15 cellular contexts compared by ENCODE assay signal in the genomic region with DNA sequence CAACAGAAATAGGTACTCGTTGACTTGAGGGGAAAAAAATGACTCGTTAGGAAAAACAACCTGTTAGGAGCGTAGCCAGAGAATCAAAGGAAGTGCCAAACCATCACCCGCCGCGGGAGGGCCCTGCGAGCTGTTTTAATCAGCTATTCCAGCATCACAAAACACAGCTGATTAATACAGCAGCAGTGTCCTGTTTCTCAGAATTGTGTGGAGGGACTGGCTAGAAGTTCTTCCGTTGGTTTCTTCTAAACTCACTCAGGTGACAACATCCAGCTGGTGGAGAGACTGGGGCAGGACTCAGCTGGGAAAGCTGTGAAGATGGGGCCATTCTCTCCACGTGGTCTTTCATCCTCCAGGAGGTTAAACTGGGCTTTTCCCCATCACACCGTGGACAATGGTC. TPM values are rescaled to one million over a fixed set of nuclear protein-coding genes. Genes with fewer than 3 reads are reported as not detected.
DNase-seq lines count a peak whose midpoint lies in the region; ATAC-seq, FAIRE-seq and TF ChIP-seq lines count a peak whose summit lies in the region.
"Had no signal": no experiment of that assay in that cellular context is flagged by ENCODE, and none has a peak within 500 bp of the region (broad histone marks: within the 10 kb centered on the region; RNA-seq: fewer than 3 reads in every experiment).

No MANE protein-coding gene starts in this region.

- H3K79me2 ChIP-seq in endothelial cell of umbilical vein (ENCODE audit: control insufficient read depth, insufficient read depth, low read length) = no peaks in the 10 kb centered on the region

- H3K9me3 ChIP-seq in endothelial cell of umbilical vein (replicated peaks; ENCODE audit: control insufficient read depth, insufficient read depth, low read length) = no peaks in the 10 kb centered on the region
- H3K9me3 ChIP-seq in esophagus muscularis mucosa = no peaks in the 10 kb centered on the region
- H3K9me3 ChIP-seq: upper lobe of left lung had no signal

- DNase-seq in COLO668 (lab: John Stamatoyannopoulos, UW; ENCODE audit: unreplicated experiment) (peak; percentile 11), NCI-H146 treated with DMSO at 0.1 percent for 48 hours (lab: John Stamatoyannopoulos, UW; ENCODE audit: unreplicated experiment) (peak; percentile 37), endothelial cell of umbilical vein (ENCODE audit: low read depth, low spot score) (peak; percentile 32), dedifferentiated amniotic fluid mesenchymal stem cell (ENCODE audit: extremely low spot score) (no peak), esophagus muscularis mucosa (ENCODE audit: extremely low spot score) (no peak)
- DNase-seq in stimulated activated naive CD4-positive, alpha-beta T cell treated with Interleukin-2 at 50 U/mL for 16 hours (lab: John Stamatoyannopoulos, UW) = no peak
- DNase-seq: naive thymus-derived CD8-positive, alpha-beta T cell; NCI-H187 treated with DMSO at 0.1 percent for 48 hours; PC-9; upper lobe of left lung had no signal

- no peaks in the 10 kb centered on the region for H3K36me3 ChIP-seq in endothelial cell of umbilical vein (ENCODE audit: control insufficient read depth in 2 of 2, extremely low read depth in 1 of 2, insufficient read depth in 2 of 2, low read length in 2 of 2)
- H3K36me3 ChIP-seq in esophagus muscularis mucosa = no peaks in the 10 kb centered on the region
- H3K36me3 ChIP-seq: upper lobe of left lung had no signal

- CTCF ChIA-PET in endothelial cell of umbilical vein (lab: Charles Lee) = interaction anchor here (0.6 to 3.3 kb wide), 15 partner anchors 11 to 405 kb away, joined by 3 to 51 read pairs (median 4); partner anchors contain the start of gene HSPA8

- TF ChIP-seq CTCF in 22Rv1 (IDR thresholded peaks at IDR 0.05) = peak; percentile 51
- peak; percentile 13 to 36 for TF ChIP-seq CTCF in endothelial cell of umbilical vein (IDR thresholded peaks at IDR 0.05; ENCODE audit: extremely low read depth in 1 of 2, insufficient read depth in 1 of 2, low read depth in 1 of 2, low read length in 2 of 2)
- peak in 1 of 3 experiments; percentile 24 for TF ChIP-seq CTCF in esophagus muscularis mucosa (IDR thresholded peaks at IDR 0.05)

- peaks cover 0 to 3% of the 10 kb centered on the region in 2 experiments for H3K27me3 ChIP-seq in endothelial cell of umbilical vein (ENCODE audit: control insufficient read depth in 2 of 2, insufficient read depth in 2 of 2, low read length in 2 of 2)
- H3K27me3 ChIP-seq in esophagus muscularis mucosa = no peaks in the 10 kb centered on the region
- H3K27me3 ChIP-seq: upper lobe of left lung had no signal

- no TSS peak for BruUV-seq in endothelial cell of umbilical vein (replicated peaks; lab: Mats Ljungman, UMichigan)

- TF ChIP-seq POLR2A in endothelial cell of umbilical vein (IDR thresholded peaks at IDR 0.05; ENCODE audit: low read depth, low read length) (no peak), esophagus muscularis mucosa (IDR thresholded peaks at IDR 0.05; ENCODE audit: low read depth) (no peak)

- no peaks in the 10 kb centered on the region for H3K9me1 ChIP-seq in endothelial cell of umbilical vein (replicated peaks; ENCODE audit: control insufficient read depth, extremely low read depth, insufficient read depth, low read length)

- H3K4me3 ChIP-seq in endothelial cell of umbilical vein (replicated peaks in 1 of 3; ENCODE audit: insufficient read depth in 1 of 3, low read depth in 1 of 3, low read length in 3 of 3) = no peak overlapping the region
- no peak overlapping the region for H3K4me3 ChIP-seq in esophagus muscularis mucosa
- H3K4me3 ChIP-seq: PC-9, skin epidermis, upper lobe of left lung had no signal

- 42% methylated on average over 9 of the region's 10 CpGs for WGBS in esophagus muscularis mucosa

- H4K20me1 ChIP-seq in endothelial cell of umbilical vein (replicated peaks; ENCODE audit: control insufficient read depth, extremely low read depth, insufficient read depth, low read length) = no peaks in the 10 kb centered on the region

- no peak for TF ChIP-seq EP300 in esophagus muscularis mucosa (IDR thresholded peaks at IDR 0.05)

- intact Hi-C loops in endothelial cell of umbilical vein (cut with micrococcal nuclease) (no loop called here), esophagus muscularis mucosa (cut with DNase I) (no loop called here)

- H3K4me2 ChIP-seq in endothelial cell of umbilical vein (ENCODE audit: insufficient read depth, low read length) = no peak overlapping the region
- H3K4me2 ChIP-seq: PC-9 had no signal

- no peak for ATAC-seq in HG02798 (IDR thresholded peaks at IDR 0.05; ENCODE audit: poor library complexity, unreplicated experiment)

- dilution Hi-C loops in endothelial cell of umbilical vein (cut with MboI; ENCODE audit: extremely low pct_ligation_motif_present, low sequenced_read_pairs) = no loop called here

- H3K4me1 ChIP-seq in endothelial cell of umbilical vein (ENCODE audit: control insufficient read depth, extremely low read depth, insufficient read depth, low read length) = no peaks in the 10 kb centered on the region
- no peaks in the 10 kb centered on the region for H3K4me1 ChIP-seq in esophagus muscularis mucosa
- H3K4me1 ChIP-seq: upper lobe of left lung had no signal

- H3K9ac ChIP-seq in endothelial cell of umbilical vein (replicated peaks; ENCODE audit: extremely low read depth, insufficient read depth, low read length) = no peak overlapping the region

- no peak overlapping the region for H3K27ac ChIP-seq in 22Rv1
- no peak overlapping the region for H3K27ac ChIP-seq in endothelial cell of umbilical vein (ENCODE audit: insufficient read depth, low read depth, low read length)
- no peak overlapping the region for H3K27ac ChIP-seq in esophagus muscularis mucosa (replicated peaks in 1 of 4)
- H3K27ac ChIP-seq: PC-9, skin epidermis, upper lobe of left lung had no signal

- POLR2A ChIA-PET in endothelial cell of umbilical vein (lab: Charles Lee) = no interaction called here

- FAIRE-seq in endothelial cell of umbilical vein (lab: Jason Lieb, UNC) = peak; percentile 63
- FAIRE-seq: GM18507 had no signal

- H2AFZ ChIP-seq in endothelial cell of umbilical vein (ENCODE audit: low read depth, low read length) = no peak overlapping the region
- H2AFZ ChIP-seq: PC-9 had no signal

TF ChIP-seq in endothelial cell of umbilical vein, 7 proteins besides CTCF, POLR2A, EP300 and RAD21:
- no peak for TF ChIP-seq FOS (IDR thresholded peaks at IDR 0.05; ENCODE audit: borderline replicate concordance, insufficient read depth, low read length)

RNA-seq across cellular contexts. Expression of gene HSPA8, which starts 28.0 kb away (rescaled TPM):
- total RNA-seq in endothelial cell of umbilical vein (1,573 and 1,728 TPM in 2 replicates), esophagus muscularis mucosa (1,000 to 10,000 TPM in 3 of 4 donors, 100 to 1,000 TPM in 1; 982 to 1,379 (median 1,192) TPM)
- 1,383 and 1,403 TPM in 2 replicates for polyA plus RNA-seq in endothelial cell of umbilical vein
- polyA plus RNA-seq in endothelial cell of umbilical vein (2011; cell fraction: cytosol; rRNA removed) = 1,786 and 2,092 TPM in 2 replicates
- 1,186 and 1,234 TPM in 2 replicates for polyA plus RNA-seq in endothelial cell of umbilical vein (2011; cell fraction: nucleus; rRNA removed)
- polyA plus RNA-seq in endothelial cell of umbilical vein (2012) = 1,835 and 3,311 TPM in 2 replicates
- 2,807 and 3,163 TPM in 2 replicates for polyA minus RNA-seq in endothelial cell of umbilical vein
- polyA minus RNA-seq in endothelial cell of umbilical vein (2011; cell fraction: cytosol; rRNA and poly(A)+ RNA removed) = 881 TPM
- 478 and 763 TPM in 2 replicates for polyA minus RNA-seq in endothelial cell of umbilical vein (2011; cell fraction: nucleus; rRNA and poly(A)+ RNA removed)

RNA-seq across cellular contexts. Expression of gene BSX, which starts 52.3 kb away (rescaled TPM):
- total RNA-seq in endothelial cell of umbilical vein = not detected in 2 replicates
- not detected in 2 replicates for polyA plus RNA-seq in endothelial cell of umbilical vein
- not detected in 2 replicates for polyA plus RNA-seq in endothelial cell of umbilical vein (2011; cell fraction: cytosol; rRNA removed)
- polyA plus RNA-seq in endothelial cell of umbilical vein (2011; cell fraction: nucleus; rRNA removed) = not detected in 2 replicates
- not detected in 2 replicates for polyA plus RNA-seq in endothelial cell of umbilical vein (2012)
- not detected in 2 replicates for polyA minus RNA-seq in endothelial cell of umbilical vein
- not detected for polyA minus RNA-seq in endothelial cell of umbilical vein (2011; cell fraction: cytosol; rRNA and poly(A)+ RNA removed)
- not detected in 2 replicates for polyA minus RNA-seq in endothelial cell of umbilical vein (2011; cell fraction: nucleus; rRNA and poly(A)+ RNA removed)
- total RNA-seq in esophagus muscularis mucosa = not detected
- total RNA-seq: HT1080; naive thymus-derived CD8-positive, alpha-beta T cell; PC-9; upper lobe of left lung had no signal
- polyA plus RNA-seq: naive thymus-derived CD8-positive, alpha-beta T cell had no signal

Comparison
In these comparisons a context has a peak if more than half of its experiments do, and no peak if none do; other contexts are left out.
1. DNase-seq: peak in COLO668 (single experiment), NCI-H146 treated with DMSO at 0.1 percent for 48 hours (single experiment) and endothelial cell of umbilical vein (single experiment); none in stimulated activated naive CD4-positive, alpha-beta T cell treated with Interleukin-2 at 50 U/mL for 16 hours (single experiment), dedifferentiated amniotic fluid mesenchymal stem cell (single experiment) and esophagus muscularis mucosa (single experiment).